25 cellular contexts compared by ENCODE assay signal in the genomic region with DNA sequence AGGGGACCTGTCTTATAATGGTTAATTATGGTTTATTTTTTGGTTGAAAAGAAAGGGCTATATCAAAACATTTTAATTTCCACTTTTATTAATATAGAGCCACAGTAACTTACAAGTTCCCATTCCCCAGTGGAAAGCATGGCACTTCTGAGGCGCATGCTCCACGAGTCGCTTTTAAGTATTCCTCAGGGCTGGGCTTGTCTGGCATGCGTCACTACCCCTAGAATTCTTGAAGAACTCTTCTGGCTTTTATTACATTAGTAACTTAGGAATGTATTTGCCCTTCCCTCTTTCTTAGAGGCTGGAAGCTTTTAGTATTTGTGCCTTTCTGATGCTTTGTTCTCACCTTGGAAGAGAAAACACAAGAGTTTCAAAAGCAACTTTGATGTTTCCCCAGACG.
DNase-seq lines count a peak whose midpoint lies in the region; ATAC-seq and TF ChIP-seq lines count a peak whose summit lies in the region.
"Had no signal": no experiment of that assay in that cellular context is flagged by ENCODE, and none has a peak within 500 bp of the region (broad histone marks: within the 10 kb centered on the region; RNA-seq: fewer than 3 reads in every experiment).

No MANE protein-coding gene starts in this region.

- H3K4me1 ChIP-seq in OCI-LY7 (ENCODE audit: insufficient read depth, low read length, poor library complexity, severe bottlenecking), result peaks cover 12% of the 10 kb centered on the region
- H3K4me1 ChIP-seq in gastrocnemius medialis, result peaks cover 65% of the 10 kb centered on the region in 2 donors
- no peaks in the 10 kb centered on the region for H3K4me1 ChIP-seq in suprapubic skin
- H3K4me1 ChIP-seq: tibial nerve had no signal

- no peak for TF ChIP-seq CTCF in OCI-LY7 (conservative IDR thresholded peaks at IDR 0.05; ENCODE audit: low read length)
- TF ChIP-seq CTCF in glutamatergic neuron (IDR thresholded peaks at IDR 0.05; ENCODE audit: partially characterized antibody, unreplicated experiment), result no peak
- no peak for TF ChIP-seq CTCF in gastrocnemius medialis (IDR thresholded peaks at IDR 0.05 in 4 of 5, conservative IDR thresholded peaks at IDR 0.05 in 1 of 5)
- TF ChIP-seq CTCF in suprapubic skin (IDR thresholded peaks at IDR 0.05), result no peak

- peak; percentile 23 for DNase-seq in EH (ENCODE audit: low read depth)
- no peak for DNase-seq in OCI-LY7 (ENCODE audit: low spot score)
- no peak for DNase-seq in glutamatergic neuron
- no peak for DNase-seq in gastrocnemius medialis
- no peak for DNase-seq in suprapubic skin (ENCODE audit: low spot score in 2 of 2)
- DNase-seq in H7, result no peak
- no peak for DNase-seq in left lobe of liver (ENCODE audit: low spot score)
- no peak for DNase-seq in activated naive CD4-positive, alpha-beta T cell treated with Interleukin-2 at 50 U/mL for 16 hours
- DNase-seq: activated CD4-positive, alpha-beta memory T cell treated with anti-CD3 and anti-CD28 coated beads, Interleukin-2, amount 10 ng/mL, durations not matched to agents 7 days and 5 days; activated CD4-positive, CD25-positive, alpha-beta regulatory T cell; activated naive CD4-positive, alpha-beta T cell treated with anti-CD3 and anti-CD28 coated beads for 36 hours; aorta; CD4-positive, alpha-beta T cell; DMS153; heart right ventricle; naive B cell; NCI-H2029 treated with DMSO at 0.1 percent for 48 hours; NCI-H446 treated with DMSO at 0.1 percent for 48 hours; NK-92 treated with Interleukin-12 subunit alpha and Interleukin-12 subunit beta, amount 100 ng/mL, for 24 hours; sigmoid colon; T1000 had no signal

- no peaks in the 10 kb centered on the region for H3K79me2 ChIP-seq in OCI-LY7 (ENCODE audit: insufficient read depth, low read depth, low read length)

- H4K20me1 ChIP-seq in OCI-LY7 (ENCODE audit: insufficient read depth, low read length), result no peaks in the 10 kb centered on the region

- H3K27ac ChIP-seq in OCI-LY7 (ENCODE audit: low read depth, low read length, poor library complexity, severe bottlenecking) (no peak overlapping the region), gastrocnemius medialis (peak overlapping the region; percentile 89 to 99 (median 96)), suprapubic skin (no peak overlapping the region)
- H3K27ac ChIP-seq: sigmoid colon, SK-N-MC, tibial nerve had no signal

- TF ChIP-seq POLR2A in gastrocnemius medialis (IDR thresholded peaks at IDR 0.05), result no peak
- no peak for TF ChIP-seq POLR2A in suprapubic skin (IDR thresholded peaks at IDR 0.05)

- H3K36me3 Mint-ChIP-seq in glutamatergic neuron (ENCODE audit: unreplicated experiment), result peaks cover 9% of the 10 kb centered on the region

- 67% methylated on average over 5 of the region's 5 CpGs for WGBS in suprapubic skin

- H3K4me1 Mint-ChIP-seq in glutamatergic neuron (ENCODE audit: low read depth, unreplicated experiment), result peaks cover 1% of the 10 kb centered on the region

- H3K9me2 ChIP-seq in OCI-LY7 (ENCODE audit: insufficient read depth, low read length), result no peaks in the 10 kb centered on the region

- H3K4me3 Mint-ChIP-seq in glutamatergic neuron (ENCODE audit: unreplicated experiment), result no peak overlapping the region
- H3K4me3 Mint-ChIP-seq: activated CD4-positive, alpha-beta memory T cell treated with anti-CD3 and anti-CD28 coated beads, Interleukin-2, amount 10 ng/mL, durations not matched to agents 7 days and 5 days; activated naive CD4-positive, alpha-beta T cell treated with anti-CD3 and anti-CD28 coated beads for 36 hours; CD4-positive, alpha-beta T cell; naive B cell; stimulated activated memory B cell treated with anti-CD40 and anti-IgM and Interleukin-4, amounts not matched to agents 10 μg/mL and 1 μg/mL and 100 μg/mL, for 72 hours had no signal

- no peak overlapping the region for H3K4me3 ChIP-seq in OCI-LY7 (ENCODE audit: low read depth, low read length, poor library complexity, severe bottlenecking)
- peak overlapping the region in 1 of 4 donors; percentile 58 for H3K4me3 ChIP-seq in gastrocnemius medialis
- H3K4me3 ChIP-seq in suprapubic skin, result no peak overlapping the region
- H3K4me3 ChIP-seq in H7 (ENCODE audit: insufficient read depth, low read depth, low read length), result no peak overlapping the region
- H3K4me3 ChIP-seq: heart right ventricle, K562, sigmoid colon, SK-N-MC, tibial nerve had no signal

- peaks cover 100% of the 10 kb centered on the region for H3K36me3 ChIP-seq in OCI-LY7 (ENCODE audit: insufficient read depth, low read length)
- peaks cover 0 to 25% of the 10 kb centered on the region in 2 donors for H3K36me3 ChIP-seq in gastrocnemius medialis
- peaks cover 96% of the 10 kb centered on the region for H3K36me3 ChIP-seq in suprapubic skin
- peaks cover 34% of the 10 kb centered on the region for H3K36me3 ChIP-seq in H7 (replicated peaks; ENCODE audit: control insufficient read depth, insufficient read depth, low read length)

- H3K27me3 ChIP-seq in gastrocnemius medialis, result no peaks in the 10 kb centered on the region
- no peaks in the 10 kb centered on the region for H3K27me3 ChIP-seq in suprapubic skin
- H3K27me3 ChIP-seq in H7 (ENCODE audit: control insufficient read depth, insufficient read depth, low read length), result no peaks in the 10 kb centered on the region
- H3K27me3 ChIP-seq: heart right ventricle, sigmoid colon, tibial nerve had no signal

- POLR2A ChIA-PET in OCI-LY7 (lab: Charles Lee), result interaction anchor here (0.5 to 1.1 kb wide), 2 partner anchors 9 to 10 kb away, joined by 3 to 5 read pairs; no protein-coding TSS in a partner anchor

- no peak for ATAC-seq in gastrocnemius medialis
- no peak for ATAC-seq in left lobe of liver
- ATAC-seq: heart right ventricle; K562; stimulated activated memory B cell treated with anti-CD40 and anti-IgM and Interleukin-4, amounts not matched to agents 10 μg/mL and 1 μg/mL and 100 μg/mL, for 72 hours had no signal

- intact Hi-C loops in OCI-LY7 (cut with micrococcal nuclease; ENCODE audit: unreplicated experiment), result no loop called here
- intact Hi-C loops in gastrocnemius medialis (cut with DNase I; ENCODE audit: low total_unique reads), result no loop called here

- H3K9me3 ChIP-seq in OCI-LY7 (ENCODE audit: low read length), result no peaks in the 10 kb centered on the region
- H3K9me3 ChIP-seq in gastrocnemius medialis, result no peaks in the 10 kb centered on the region
- no peaks in the 10 kb centered on the region for H3K9me3 ChIP-seq in suprapubic skin
- H3K9me3 ChIP-seq: heart right ventricle, sigmoid colon, tibial nerve had no signal

- H3K4me2 ChIP-seq in OCI-LY7 (ENCODE audit: low read length), result no peak overlapping the region

- CTCF ChIA-PET in OCI-LY7 (lab: Charles Lee; ENCODE audit: unreplicated experiment), result no interaction called here

- in situ Hi-C loops in gastrocnemius medialis (cut with MboI; ENCODE audit: low sequenced_read_pairs in 4 of 4), result no loop called here

- peaks cover 5% of the 10 kb centered on the region for H3K9me3 Mint-ChIP-seq in glutamatergic neuron (ENCODE audit: unreplicated experiment)
- H3K9me3 Mint-ChIP-seq: activated CD4-positive, alpha-beta memory T cell treated with anti-CD3 and anti-CD28 coated beads, Interleukin-2, amount 10 ng/mL, durations not matched to agents 7 days and 5 days; activated naive CD4-positive, alpha-beta T cell treated with anti-CD3 and anti-CD28 coated beads for 36 hours; CD4-positive, alpha-beta T cell; naive B cell; stimulated activated memory B cell treated with anti-CD40 and anti-IgM and Interleukin-4, amounts not matched to agents 10 μg/mL and 1 μg/mL and 100 μg/mL, for 72 hours had no signal

- peaks cover 3% of the 10 kb centered on the region for H3K27me3 Mint-ChIP-seq in glutamatergic neuron (ENCODE audit: unreplicated experiment)
- H3K27me3 Mint-ChIP-seq: activated CD4-positive, alpha-beta memory T cell treated with anti-CD3 and anti-CD28 coated beads, Interleukin-2, amount 10 ng/mL, durations not matched to agents 7 days and 5 days; CD4-positive, alpha-beta T cell; naive B cell; stimulated activated memory B cell treated with anti-CD40 and anti-IgM and Interleukin-4, amounts not matched to agents 10 μg/mL and 1 μg/mL and 100 μg/mL, for 72 hours had no signal

- peak overlapping the region; percentile 38 for H3K27ac Mint-ChIP-seq in glutamatergic neuron (ENCODE audit: unreplicated experiment)
- H3K27ac Mint-ChIP-seq: activated CD4-positive, alpha-beta memory T cell treated with anti-CD3 and anti-CD28 coated beads, Interleukin-2, amount 10 ng/mL, durations not matched to agents 7 days and 5 days; activated naive CD4-positive, alpha-beta T cell treated with anti-CD3 and anti-CD28 coated beads for 36 hours; CD4-positive, alpha-beta T cell; stimulated activated memory B cell treated with anti-CD40 and anti-IgM and Interleukin-4, amounts not matched to agents 10 μg/mL and 1 μg/mL and 100 μg/mL, for 72 hours had no signal

- H2AFZ ChIP-seq in OCI-LY7 (ENCODE audit: low read length), result no peak overlapping the region

- no peak for TF ChIP-seq EP300 in suprapubic skin (IDR thresholded peaks at IDR 0.05)

- TSS peak; percentile 1 for BruUV-seq in OCI-LY7 (replicated peaks; lab: Mats Ljungman, UMichigan)

Comparison
In these comparisons a context has a peak if more than half of its experiments do, and no peak if none do; other contexts are left out.
1. H3K27ac ChIP-seq: peak in gastrocnemius medialis (4 of 4); none in OCI-LY7 (single experiment) and suprapubic skin (single experiment).